In genomic region chr17:80872011-80872929, GRCh38 we compare ENCODE assay signal across 1 cellular context.
TF ChIP-seq lines count a peak whose summit lies in the region.

No MANE protein-coding gene starts in this region.

TF ChIP-seq in H1, 55 proteins besides CTCF, POLR2A, EP300 and RAD21:
- TF ChIP-seq CHD7 (IDR thresholded peaks at IDR 0.05; ENCODE audit: insufficient replicate concordance, low read length) (no peak), SIN3A (conservative IDR thresholded peaks at IDR 0.05 in 1 of 2, IDR thresholded peaks at IDR 0.05 in 1 of 2; ENCODE audit: low read depth in 1 of 2, low read length in 2 of 2) (no peak), KDM1A (IDR thresholded peaks at IDR 0.05; ENCODE audit: borderline replicate concordance, low read length) (no peak), CHD1 (IDR thresholded peaks at IDR 0.05; ENCODE audit: low read depth, low read length) (no peak), CEBPB (IDR thresholded peaks at IDR 0.05; ENCODE audit: low read depth, low read length) (no peak), BACH1 (IDR thresholded peaks at IDR 0.05; ENCODE audit: low read length) (no peak), HDAC2 (IDR thresholded peaks at IDR 0.05; ENCODE audit: borderline replicate concordance in 1 of 2, low read depth in 2 of 2, low read length in 2 of 2) (no peak), BCL11A (IDR thresholded peaks at IDR 0.05; ENCODE audit: low read depth in 2 of 2, low read length in 2 of 2) (no peak), TAF7 (optimal IDR thresholded peaks at IDR 0.05; ENCODE audit: borderline replicate concordance, low read depth, low read length) (no peak), NANOG (IDR thresholded peaks at IDR 0.05; ENCODE audit: insufficient read depth, low read depth, low read length, poor library complexity, severe bottlenecking) (no peak), JUN (IDR thresholded peaks at IDR 0.05; ENCODE audit: low read depth, low read length) (no peak), SP2 (IDR thresholded peaks at IDR 0.05; ENCODE audit: low read length) (no peak), POLR2AphosphoS5 (IDR thresholded peaks at IDR 0.05; ENCODE audit: low read depth, low read length) (no peak)
